ENCODE assay signal across 1 cellular context in genomic region chr2:159776321-159776720, GRCh38.
TF ChIP-seq lines count a peak whose summit lies in the region.

No MANE protein-coding gene starts in this region.

TF ChIP-seq in GM12878, 131 proteins besides CTCF, POLR2A, EP300 and RAD21:
- TF ChIP-seq BCL3 (IDR thresholded peaks at IDR 0.05; ENCODE audit: borderline replicate concordance, insufficient read depth, low read depth, low read length, poor library complexity, severe bottlenecking): peak; percentile 2
- TF ChIP-seq JUND (IDR thresholded peaks at IDR 0.05; ENCODE audit: low read depth, low read length): no peak
TF ChIP-seq in GM12878: peak in this region for 1.
